In genomic region chr6:38266921-38267354, GRCh38 we compare ENCODE assay signal across 17 cellular contexts.
DNase-seq lines count a peak whose midpoint lies in the region; ATAC-seq and TF ChIP-seq lines count a peak whose summit lies in the region.
"Had no signal": no experiment of that assay in that cellular context is flagged by ENCODE, and none has a peak within 500 bp of the region (broad histone marks: within the 10 kb centered on the region; RNA-seq: fewer than 3 reads in every experiment).

No MANE protein-coding gene starts in this region.

- TF ChIP-seq RAD21 in IMR-90 (IDR thresholded peaks at IDR 0.05; ENCODE audit: low read length): no peak

- no peak overlapping the region for H3K4me2 ChIP-seq in IMR-90 (ENCODE audit: low read depth, low read length)

- TF ChIP-seq CTCF in IMR-90 (conservative IDR thresholded peaks at IDR 0.05; ENCODE audit: low read depth, low read length) (no peak), body of pancreas (IDR thresholded peaks at IDR 0.05) (no peak)

- peaks cover 0 to 12% of the 10 kb centered on the region in 2 experiments; a peak in 2 of 4 replicates for H3K79me1 ChIP-seq in IMR-90 (ENCODE audit: low read depth in 1 of 2, low read length in 2 of 2)

- TF ChIP-seq POLR2A in IMR-90 (IDR thresholded peaks at IDR 0.05; ENCODE audit: low read depth, low read length) (no peak), body of pancreas (IDR thresholded peaks at IDR 0.05) (no peak)

- no peaks in the 10 kb centered on the region for H3K9me3 ChIP-seq in IMR-90 (ENCODE audit: control insufficient read depth, insufficient read depth, low read length)
- no peaks in the 10 kb centered on the region for H3K9me3 ChIP-seq in adipocyte (ENCODE audit: control insufficient read depth, low read length)
- H3K9me3 ChIP-seq in body of pancreas: no peaks in the 10 kb centered on the region

- H3K4ac ChIP-seq in IMR-90 (ENCODE audit: low read depth, low read length): peak overlapping the region; percentile 44; the same call in 1 of the 2 replicates

- H4K20me1 ChIP-seq in IMR-90 (ENCODE audit: insufficient read depth, low read length): no peaks in the 10 kb centered on the region

- H2AK5ac ChIP-seq in IMR-90 (ENCODE audit: low read depth, low read length): peak overlapping the region; percentile 41

- no peak overlapping the region for H2AK9ac ChIP-seq in IMR-90 (replicated peaks; ENCODE audit: low read depth, low read length, poor library complexity)

- H4K8ac ChIP-seq in IMR-90 (ENCODE audit: low read depth in 2 of 2, low read length in 2 of 2): no peak overlapping the region; a peak in 1 of 4 replicates

- no peak overlapping the region for H3K9ac ChIP-seq in IMR-90 (ENCODE audit: low read depth, low read length)
- H3K9ac ChIP-seq in adipocyte (ENCODE audit: low read length): no peak overlapping the region

- no peak overlapping the region for H4K91ac ChIP-seq in IMR-90 (ENCODE audit: insufficient read depth, low read depth, low read length)

- peak overlapping the region; percentile 54; the same call in 1 of the 2 replicates for H3K14ac ChIP-seq in IMR-90 (replicated peaks; ENCODE audit: low read depth, low read length)

- intact Hi-C loops in IMR-90 (cut with micrococcal nuclease) (no loop called here), body of pancreas (cut with DNase I) (no loop called here)

- WGBS in IMR-90 (ENCODE audit: extremely low coverage in 2 of 2, insufficient read length in 1 of 2), 2 experiments: no CpG with 5 or more reads among the region's 7 CpGs
- 95 to 99% methylated on average over 7 of the region's 7 CpGs for WGBS in body of pancreas, 2 donors

- H2AFZ ChIP-seq in IMR-90 (replicated peaks; ENCODE audit: low read length, poor library complexity): peak overlapping the region; percentile 54

- POLR2A ChIA-PET in IMR-90 (lab: Charles Lee; ENCODE audit: unreplicated experiment): no interaction called here

- H3K4me3 ChIP-seq in IMR-90 (ENCODE audit: insufficient read depth, low read depth, low read length) (no peak overlapping the region), adipocyte (ENCODE audit: low read length) (no peak overlapping the region), body of pancreas (no peak overlapping the region)

- in situ Hi-C loops in IMR-90 (cut with MboI; ENCODE audit: low sequenced_read_pairs): no loop called here

- H4K5ac ChIP-seq in IMR-90 (ENCODE audit: low read depth, low read length): no peak overlapping the region

- dilution Hi-C loops in IMR-90 (cut with HindIII; ENCODE audit: low sequenced_read_pairs, unreplicated experiment): no loop called here

- H3K4me1 ChIP-seq in IMR-90 (ENCODE audit: control insufficient read depth, insufficient read depth, low read length): peaks cover 27% of the 10 kb centered on the region
- peaks cover 37% of the 10 kb centered on the region for H3K4me1 ChIP-seq in adipocyte (ENCODE audit: control insufficient read depth, insufficient read depth, low read length)
- peaks cover 3% of the 10 kb centered on the region for H3K4me1 ChIP-seq in body of pancreas

- no peak overlapping the region for H3K18ac ChIP-seq in IMR-90 (ENCODE audit: low read depth, low read length)

- BruUV-seq in IMR-90 (replicated peaks; lab: Mats Ljungman, UMichigan): no TSS peak

- no peak overlapping the region for H3K27ac ChIP-seq in IMR-90 (ENCODE audit: insufficient read depth, low read length)
- H3K27ac ChIP-seq in body of pancreas: no peak overlapping the region

- H2BK20ac ChIP-seq in IMR-90 (ENCODE audit: low read depth, low read length): peak overlapping the region; percentile 45; the same call in 1 of the 2 replicates

- DNase-seq in IMR-90 (peak; percentile 14), adipocyte (ENCODE audit: low read depth) (peak; percentile 32), left kidney (ENCODE audit: low read depth, low spot score) (peak; percentile 17), body of pancreas (no peak)
- DNase-seq in central memory CD4-positive, alpha-beta T cell: no peak
- DNase-seq: COR-L47, DMS 273 treated with DMSO at 0.1 percent for 48 hours, GF-D8, GOT3, KG1, MV-4-11, NCI-H1694 treated with DMSO at 0.1 percent for 48 hours, NCI-H345, NCI-H526, Right ventricle myocardium superior had no signal

- H2BK120ac ChIP-seq in IMR-90 (ENCODE audit: low read depth, low read length): peak overlapping the region; percentile 68; the same call in 1 of the 2 replicates

- H3K9me1 ChIP-seq in IMR-90 (ENCODE audit: insufficient read depth, low read length): peaks cover 23% of the 10 kb centered on the region

- H2BK15ac ChIP-seq in IMR-90 (ENCODE audit: low read depth, low read length): peak overlapping the region; percentile 72; the same call in 1 of the 3 replicates

- no peaks in the 10 kb centered on the region for H3K27me3 ChIP-seq in IMR-90 (ENCODE audit: control insufficient read depth, insufficient read depth, low read length)
- H3K27me3 ChIP-seq in adipocyte (replicated peaks; ENCODE audit: control insufficient read depth, insufficient read depth, low read length): no peaks in the 10 kb centered on the region
- H3K27me3 ChIP-seq in body of pancreas: no peaks in the 10 kb centered on the region

- H3K36me3 ChIP-seq in IMR-90 (ENCODE audit: control insufficient read depth, insufficient read depth, low read length) (no peaks in the 10 kb centered on the region), adipocyte (ENCODE audit: control insufficient read depth, insufficient read depth, low read length, severe bottlenecking) (no peaks in the 10 kb centered on the region), body of pancreas (replicated peaks in 1 of 2; ENCODE audit: insufficient read depth in 1 of 2, low read depth in 2 of 2) (no peaks in the 10 kb centered on the region)

- CTCF ChIA-PET in IMR-90 (lab: Yijun Ruan, JAX): interaction anchor here (0.8 kb wide), 1 partner anchor 70 kb away, joined by 3 read pairs; no protein-coding TSS in a partner anchor

- H2BK5ac ChIP-seq in IMR-90 (ENCODE audit: low read depth, low read length, poor library complexity, severe bottlenecking): no peak overlapping the region

- peak overlapping the region; percentile 63; the same call in 1 of the 2 replicates for H3K23ac ChIP-seq in IMR-90 (ENCODE audit: low read depth, low read length)

- ATAC-seq in IMR-90 (ENCODE audit: low read depth) (no peak), body of pancreas (no peak), GM21526 (IDR thresholded peaks at IDR 0.05; ENCODE audit: low FRiP score, unreplicated experiment) (no peak), HG03457 (IDR thresholded peaks at IDR 0.05; ENCODE audit: unreplicated experiment) (no peak)

- H3K56ac ChIP-seq in IMR-90 (ENCODE audit: extremely low read depth, insufficient read depth, low read length): no peak overlapping the region

TF ChIP-seq in IMR-90, 13 proteins besides CTCF, POLR2A, EP300 and RAD21:
- no peak for TF ChIP-seq CHD1 (IDR thresholded peaks at IDR 0.05; ENCODE audit: low read depth, low read length)
- TF ChIP-seq CEBPB (IDR thresholded peaks at IDR 0.05; ENCODE audit: low read depth, low read length): no peak
- no peak for TF ChIP-seq MAZ (IDR thresholded peaks at IDR 0.05; ENCODE audit: borderline replicate concordance, low read depth, low read length)
- TF ChIP-seq MXI1 (IDR thresholded peaks at IDR 0.05; ENCODE audit: borderline replicate concordance, low read depth, low read length): no peak
- no peak for TF ChIP-seq RCOR1 (IDR thresholded peaks at IDR 0.05; ENCODE audit: insufficient replicate concordance, low read length)
- no peak for TF ChIP-seq SMC3 (IDR thresholded peaks at IDR 0.05; ENCODE audit: low read depth, low read length)
- no peak for TF ChIP-seq NFE2L2 (IDR thresholded peaks at IDR 0.05; ENCODE audit: low read depth, low read length)
- TF ChIP-seq RFX5 (IDR thresholded peaks at IDR 0.05; ENCODE audit: low read depth, low read length): no peak
- no peak for TF ChIP-seq USF2 (IDR thresholded peaks at IDR 0.05; ENCODE audit: low read depth, low read length)
- TF ChIP-seq MAFK (IDR thresholded peaks at IDR 0.05; ENCODE audit: low read depth, low read length): no peak
- TF ChIP-seq ELK1 (IDR thresholded peaks at IDR 0.05; ENCODE audit: borderline replicate concordance, low read depth, low read length): no peak
- TF ChIP-seq BHLHE40 (IDR thresholded peaks at IDR 0.05; ENCODE audit: low read depth, low read length): no peak
- TF ChIP-seq FOS (IDR thresholded peaks at IDR 0.05; ENCODE audit: low read depth, low read length): no peak

Comparison
In these comparisons a context has a peak if more than half of its experiments do, and no peak if none do; other contexts are left out.
1. DNase-seq: peak in IMR-90 (single experiment), adipocyte (single experiment) and left kidney (single experiment); none in body of pancreas (0 of 4) and central memory CD4-positive, alpha-beta T cell (single experiment).